Comparison of ENCODE assay signal across 11 cellular contexts in the genomic region with DNA sequence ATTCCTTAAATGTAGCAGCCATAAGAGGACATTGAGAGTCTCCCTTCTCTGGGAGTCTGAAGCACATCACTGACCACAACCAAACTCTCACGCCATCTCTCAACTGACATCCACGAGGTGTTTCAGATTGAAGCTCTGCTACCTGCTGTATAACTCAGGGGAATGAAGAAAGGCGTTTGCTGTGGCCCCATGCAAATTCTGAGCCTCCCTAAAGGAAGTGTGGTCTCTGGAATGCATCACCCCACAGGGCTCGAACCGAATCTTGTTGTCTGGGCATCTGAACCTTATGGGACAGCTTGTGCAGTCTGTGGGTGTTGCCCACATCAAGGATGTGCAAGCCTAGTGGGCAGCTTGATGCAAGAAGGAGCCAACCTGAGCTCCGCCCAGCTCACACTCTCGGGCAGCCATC. TPM values are rescaled to one million over a fixed set of nuclear protein-coding genes. Genes with fewer than 3 reads are reported as not detected.
DNase-seq lines count a peak whose midpoint lies in the region; ATAC-seq, FAIRE-seq and TF ChIP-seq lines count a peak whose summit lies in the region.
"Had no signal": no experiment of that assay in that cellular context is flagged by ENCODE, and none has a peak within 500 bp of the region (broad histone marks: within the 10 kb centered on the region; RNA-seq: fewer than 3 reads in every experiment).

No MANE protein-coding gene starts in this region.

- no peaks in the 10 kb centered on the region for H3K9me3 Mint-ChIP-seq in GM23338
- H3K9me3 Mint-ChIP-seq: CD8-positive, alpha-beta T cell; natural killer cell had no signal

- TF ChIP-seq CTCF in A549 (IDR thresholded peaks at IDR 0.05) (no peak), GM23338 (conservative IDR thresholded peaks at IDR 0.05; ENCODE audit: low read depth in 2 of 2) (no peak), SU-DHL-6 (IDR thresholded peaks at IDR 0.05; ENCODE audit: insufficient read depth, low read length, poor library complexity, severe bottlenecking) (no peak), fibroblast of pulmonary artery (IDR thresholded peaks at IDR 0.05; ENCODE audit: low read length, missing control alignments) (no peak)

- peak overlapping the region; percentile 29 for H3K4me3 ChIP-seq in A549
- no peak overlapping the region for H3K4me3 ChIP-seq in GM23338
- H3K4me3 ChIP-seq in SU-DHL-6 (ENCODE audit: insufficient read depth, low read length, poor library complexity, severe bottlenecking): no peak overlapping the region
- peak overlapping the region; percentile 31 for H3K4me3 ChIP-seq in fibroblast of pulmonary artery (replicated peaks; ENCODE audit: low read depth, low read length)

- peak; percentile 81 for FAIRE-seq in A549 (lab: Jason Lieb, UNC)

- H3K9me2 ChIP-seq in GM23338 (ENCODE audit: insufficient read depth) (no peaks in the 10 kb centered on the region), SU-DHL-6 (replicated peaks; ENCODE audit: insufficient read depth, low read length) (no peaks in the 10 kb centered on the region)

- peak; percentile 67 to 68 for ATAC-seq in A549
- no peak for ATAC-seq in GM23338
- no peak for ATAC-seq in HG03342 (IDR thresholded peaks at IDR 0.05; ENCODE audit: unreplicated experiment)
- ATAC-seq: natural killer cell had no signal

- DNase-seq in A549 (ENCODE audit: low read depth in 1 of 2, low spot score in 1 of 2) (peak; percentile 84 to 86), GM23338 (ENCODE audit: low spot score) (no peak), fibroblast of pulmonary artery (ENCODE audit: low read depth) (peak; percentile 10), posterior vena cava (ENCODE audit: low spot score) (no peak), HCEC 1CT (no peak), NCI-H1694 (lab: John Stamatoyannopoulos, UW) (no peak)
- DNase-seq: natural killer cell, NCI-H524 treated with DMSO at 0.1 percent for 48 hours had no signal

- CTCF ChIA-PET in A549 (lab: Yijun Ruan, JAX): interaction anchor here (1.0 to 4.2 kb wide), 13 partner anchors 9 to 511 kb away, joined by 3 to 27 read pairs (median 3); partner anchors contain the start of gene PMEPA1

- H3K9me3 ChIP-seq in A549 (no peaks in the 10 kb centered on the region), SU-DHL-6 (ENCODE audit: insufficient read depth, low read length) (no peaks in the 10 kb centered on the region)

- H3K27me3 ChIP-seq in GM23338 (ENCODE audit: insufficient read depth): no peaks in the 10 kb centered on the region
- no peaks in the 10 kb centered on the region for H3K27me3 ChIP-seq in SU-DHL-6 (ENCODE audit: low read length)

- WGBS in A549 (ENCODE audit: missing lambda C conversion rate): 9% methylated on average over 7 of the region's 7 CpGs

- H2AFZ ChIP-seq in GM23338 (no peak overlapping the region), SU-DHL-6 (ENCODE audit: low read depth, low read length, severe bottlenecking) (no peak overlapping the region)

- H3F3A ChIP-seq in GM23338 (replicated peaks; ENCODE audit: low read depth): no peaks in the 10 kb centered on the region
- H3F3A ChIP-seq in SU-DHL-6 (ENCODE audit: insufficient read depth): no peaks in the 10 kb centered on the region

- no peak for TF ChIP-seq POLR2A in A549 (IDR thresholded peaks at IDR 0.05; ENCODE audit: low read length)

- POLR2A ChIA-PET in A549 (lab: Yijun Ruan, JAX): interaction anchor here (1.1 to 2.3 kb wide), 6 partner anchors 10 to 76 kb away, joined by 3 to 78 read pairs (median 12); partner anchors contain the start of gene PMEPA1

- H3K4me3 Mint-ChIP-seq in GM23338: no peak overlapping the region
- H3K4me3 Mint-ChIP-seq: CD8-positive, alpha-beta T cell; natural killer cell had no signal

- no peak overlapping the region for H3K9ac ChIP-seq in SU-DHL-6 (ENCODE audit: low read length)

- no peak for TF ChIP-seq EP300 in A549 (IDR thresholded peaks at IDR 0.05)

- H3K4me1 Mint-ChIP-seq in GM23338: peaks cover 66% of the 10 kb centered on the region
- H3K4me1 Mint-ChIP-seq: natural killer cell had no signal

- no peak overlapping the region for H3K27ac Mint-ChIP-seq in GM23338
- H3K27ac Mint-ChIP-seq: CD8-positive, alpha-beta T cell; natural killer cell had no signal

- H3K4me1 ChIP-seq in A549 (peaks cover 95% of the 10 kb centered on the region), GM23338 (ENCODE audit: insufficient read depth) (peaks cover 35% of the 10 kb centered on the region)

- H3K36me3 Mint-ChIP-seq in GM23338 (ENCODE audit: low read depth): no peaks in the 10 kb centered on the region
- H3K36me3 Mint-ChIP-seq: CD8-positive, alpha-beta T cell; natural killer cell had no signal

- peaks cover 100% of the 10 kb centered on the region for H3K79me2 ChIP-seq in GM23338 (replicated peaks; ENCODE audit: insufficient read depth)
- H3K79me2 ChIP-seq in SU-DHL-6 (ENCODE audit: insufficient read depth, low read length): no peaks in the 10 kb centered on the region

- H3K27ac ChIP-seq in A549 (peak overlapping the region; percentile 92 to 97), GM23338 (ENCODE audit: low read depth) (peak overlapping the region; percentile 26; the same call in 1 of the 2 replicates), SU-DHL-6 (ENCODE audit: low read depth, low read length) (no peak overlapping the region)

- H3K36me3 ChIP-seq in GM23338 (ENCODE audit: insufficient read depth) (no peaks in the 10 kb centered on the region), SU-DHL-6 (ENCODE audit: low read length) (no peaks in the 10 kb centered on the region)

- peak overlapping the region; percentile 85 for H3K4me2 ChIP-seq in A549
- 0 out of 2 replicates have a peak overlapping the region, but pooled peaks have one; percentile 20 for H3K4me2 ChIP-seq in GM23338
- peak overlapping the region; percentile 6 for H3K4me2 ChIP-seq in SU-DHL-6 (ENCODE audit: low read depth, low read length, poor library complexity, severe bottlenecking)

- H4K20me1 ChIP-seq in GM23338 (replicated peaks; ENCODE audit: insufficient read depth): peaks cover 81% of the 10 kb centered on the region
- no peaks in the 10 kb centered on the region for H4K20me1 ChIP-seq in SU-DHL-6 (ENCODE audit: low read depth, low read length)

- no peak for TF ChIP-seq RAD21 in A549 (conservative IDR thresholded peaks at IDR 0.05 in 1 of 2, IDR thresholded peaks at IDR 0.05 in 1 of 2)

- intact Hi-C loops in posterior vena cava (cut with DNase I): no loop called here

- H3K27me3 Mint-ChIP-seq in GM23338 (ENCODE audit: insufficient read depth, low read depth, poor library complexity): peaks cover 11% of the 10 kb centered on the region

TF ChIP-seq in A549, 52 proteins besides CTCF, POLR2A, EP300 and RAD21:
- 0 out of 2 replicates have a peak, but pooled peaks have one; percentile 77 for TF ChIP-seq POLR2AphosphoS2 (conservative IDR thresholded peaks at IDR 0.05; ENCODE audit: low read length)
- no peak for TF ChIP-seq FOSB (CRISPR knock-in tag; IDR thresholded peaks at IDR 0.05)
- TF ChIP-seq FOSL2 (IDR thresholded peaks at IDR 0.05): no peak
- no peak for TF ChIP-seq FOSL2 (CRISPR knock-in tag; IDR thresholded peaks at IDR 0.05)

TF ChIP-seq in GM23338, 12 proteins besides CTCF, POLR2A, EP300 and RAD21 (continues in another document):
- TF ChIP-seq ZNF331 (CRISPR knock-in tag; IDR thresholded peaks at IDR 0.05; ENCODE audit: low read depth) (no peak), STAT1 (IDR thresholded peaks at IDR 0.05; ENCODE audit: unreplicated experiment) (no peak), NANOG (IDR thresholded peaks at IDR 0.05; ENCODE audit: borderline replicate concordance) (no peak), JUNB (IDR thresholded peaks at IDR 0.05; ENCODE audit: unreplicated experiment) (no peak)
- TF ChIP-seq, protein P1, sequence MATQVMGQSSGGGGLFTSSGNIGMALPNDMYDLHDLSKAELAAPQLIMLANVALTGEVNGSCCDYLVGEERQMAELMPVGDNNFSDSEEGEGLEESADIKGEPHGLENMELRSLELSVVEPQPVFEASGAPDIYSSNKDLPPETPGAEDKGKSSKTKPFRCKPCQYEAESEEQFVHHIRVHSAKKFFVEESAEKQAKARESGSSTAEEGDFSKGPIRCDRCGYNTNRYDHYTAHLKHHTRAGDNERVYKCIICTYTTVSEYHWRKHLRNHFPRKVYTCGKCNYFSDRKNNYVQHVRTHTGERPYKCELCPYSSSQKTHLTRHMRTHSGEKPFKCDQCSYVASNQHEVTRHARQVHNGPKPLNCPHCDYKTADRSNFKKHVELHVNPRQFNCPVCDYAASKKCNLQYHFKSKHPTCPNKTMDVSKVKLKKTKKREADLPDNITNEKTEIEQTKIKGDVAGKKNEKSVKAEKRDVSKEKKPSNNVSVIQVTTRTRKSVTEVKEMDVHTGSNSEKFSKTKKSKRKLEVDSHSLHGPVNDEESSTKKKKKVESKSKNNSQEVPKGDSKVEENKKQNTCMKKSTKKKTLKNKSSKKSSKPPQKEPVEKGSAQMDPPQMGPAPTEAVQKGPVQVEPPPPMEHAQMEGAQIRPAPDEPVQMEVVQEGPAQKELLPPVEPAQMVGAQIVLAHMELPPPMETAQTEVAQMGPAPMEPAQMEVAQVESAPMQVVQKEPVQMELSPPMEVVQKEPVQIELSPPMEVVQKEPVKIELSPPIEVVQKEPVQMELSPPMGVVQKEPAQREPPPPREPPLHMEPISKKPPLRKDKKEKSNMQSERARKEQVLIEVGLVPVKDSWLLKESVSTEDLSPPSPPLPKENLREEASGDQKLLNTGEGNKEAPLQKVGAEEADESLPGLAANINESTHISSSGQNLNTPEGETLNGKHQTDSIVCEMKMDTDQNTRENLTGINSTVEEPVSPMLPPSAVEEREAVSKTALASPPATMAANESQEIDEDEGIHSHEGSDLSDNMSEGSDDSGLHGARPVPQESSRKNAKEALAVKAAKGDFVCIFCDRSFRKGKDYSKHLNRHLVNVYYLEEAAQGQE (IDR thresholded peaks at IDR 0.05; ENCODE audit: unreplicated experiment): no peak

RNA-seq across cellular contexts. Expression of gene PMEPA1, which starts 10.9 kb away (rescaled TPM):
- polyA plus RNA-seq in A549 (2011; rRNA removed) (131 and 150 TPM in 2 replicates), A549 (2017; fragmentation: RNase III; extraction: RNeasy Plus Mini Kit Qiagen cat#74134 plus additional on column Dnase treatment) (114 to 152 TPM (median 147 TPM) in 3 replicates), GM23338 (2016; fragmentation: Nextera tagmentation; extraction: Ambion mirVana) (13.5 and 15.4 TPM in 2 replicates)
- 145 and 229 TPM in 2 replicates for polyA plus RNA-seq in A549 (2012; cell fraction: cytosol; rRNA removed)
- polyA plus RNA-seq in A549 (2012; cell fraction: nucleus; rRNA removed): 263 and 339 TPM in 2 replicates
- 151 and 188 TPM in 2 replicates for polyA minus RNA-seq in A549 (2011; rRNA and poly(A)+ RNA removed)
- 7.3 and 8.9 TPM in 2 replicates for total RNA-seq in GM23338 (2014; rRNA removed; shearing (Covaris generic))
- 10 to 100 TPM; 45.6 to 55.6 TPM for total RNA-seq in posterior vena cava

Comparison
In these comparisons a context has a peak if more than half of its experiments do, and no peak if none do; other contexts are left out.
1. ATAC-seq: peak in A549 (2 of 2); none in GM23338 (single experiment) and HG03342 (single experiment).
2. DNase-seq: peak in A549 (2 of 2) and fibroblast of pulmonary artery (single experiment); none in GM23338 (single experiment), posterior vena cava (single experiment), HCEC 1CT (single experiment) and NCI-H1694 (single experiment).
3. H3K4me2 ChIP-seq: peak in every context shown above with its lines; median percentile 85 in A549; 20 in GM23338; 6 in SU-DHL-6.
4. H3K4me3 ChIP-seq: peak in A549 (single experiment) and fibroblast of pulmonary artery (single experiment); none in GM23338 (single experiment) and SU-DHL-6 (single experiment).